ENCODE assay signal across 1 cellular context in genomic region chr11:8814209-8814922, GRCh38.
TF ChIP-seq lines count a peak whose summit lies in the region.

No MANE protein-coding gene starts in this region.

TF ChIP-seq in SK-N-SH treated with all-trans-retinoic acid at 6 μM for 48 hours, 23 proteins besides CTCF, POLR2A, EP300 and RAD21 (continued from another document):
- TF ChIP-seq, protein P1, sequence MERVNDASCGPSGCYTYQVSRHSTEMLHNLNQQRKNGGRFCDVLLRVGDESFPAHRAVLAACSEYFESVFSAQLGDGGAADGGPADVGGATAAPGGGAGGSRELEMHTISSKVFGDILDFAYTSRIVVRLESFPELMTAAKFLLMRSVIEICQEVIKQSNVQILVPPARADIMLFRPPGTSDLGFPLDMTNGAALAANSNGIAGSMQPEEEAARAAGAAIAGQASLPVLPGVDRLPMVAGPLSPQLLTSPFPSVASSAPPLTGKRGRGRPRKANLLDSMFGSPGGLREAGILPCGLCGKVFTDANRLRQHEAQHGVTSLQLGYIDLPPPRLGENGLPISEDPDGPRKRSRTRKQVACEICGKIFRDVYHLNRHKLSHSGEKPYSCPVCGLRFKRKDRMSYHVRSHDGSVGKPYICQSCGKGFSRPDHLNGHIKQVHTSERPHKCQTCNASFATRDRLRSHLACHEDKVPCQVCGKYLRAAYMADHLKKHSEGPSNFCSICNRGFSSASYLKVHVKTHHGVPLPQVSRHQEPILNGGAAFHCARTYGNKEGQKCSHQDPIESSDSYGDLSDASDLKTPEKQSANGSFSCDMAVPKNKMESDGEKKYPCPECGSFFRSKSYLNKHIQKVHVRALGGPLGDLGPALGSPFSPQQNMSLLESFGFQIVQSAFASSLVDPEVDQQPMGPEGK (CRISPR knock-in tag; IDR thresholded peaks at IDR 0.05; ENCODE audit: borderline replicate concordance) = no peak
- TF ChIP-seq OSR1 (CRISPR knock-in tag; IDR thresholded peaks at IDR 0.05) (no peak), TOX (CRISPR knock-in tag; IDR thresholded peaks at IDR 0.05; ENCODE audit: borderline replicate concordance) (no peak), TCF4 (CRISPR knock-in tag; IDR thresholded peaks at IDR 0.05; ENCODE audit: borderline replicate concordance) (no peak), ZC3H10 (CRISPR knock-in tag; IDR thresholded peaks at IDR 0.05) (no peak)
